ENCODE assay signal across 29 cellular contexts in genomic region chr1:208254376-208254775, GRCh38. TPM values are rescaled to one million over a fixed set of nuclear protein-coding genes. Genes with fewer than 3 reads are reported as not detected.
A peak's percentile ranks its signal among the peaks of the same experiment; 100 is the strongest.
DNase-seq lines count a peak whose midpoint lies in the region; ATAC-seq and TF ChIP-seq lines count a peak whose summit lies in the region.
"Had no signal": no experiment of that assay in that cellular context is flagged by ENCODE, and none has a peak within 500 bp of the region (broad histone marks: within the 10 kb centered on the region; RNA-seq: fewer than 3 reads in every experiment).

No MANE protein-coding gene starts in this region.

- H3K9me3 Mint-ChIP-seq in brain, result peaks cover 3 to 5% (median 5%) of the 10 kb centered on the region in 5 experiments
- no peaks in the 10 kb centered on the region for H3K9me3 Mint-ChIP-seq in CD4-positive, alpha-beta T cell
- H3K9me3 Mint-ChIP-seq: activated CD4-positive, alpha-beta T cell treated with anti-CD3 and anti-CD28 coated beads, Interleukin-2, amount 10 ng/mL, durations not matched to agents 24 days and 14 days; activated naive CD4-positive, alpha-beta T cell treated with anti-CD3 and anti-CD28 coated beads, Interleukin-2, amount 50 U/mL, for 72 hours; central memory CD8-positive, alpha-beta T cell; stimulated activated naive CD8-positive, alpha-beta T cell treated with anti-CD3 and anti-CD28 coated beads, Interleukin-15, amount 100 ng/mL, for 72 hours had no signal

- ATAC-seq in upper lobe of right lung, result no peak
- ATAC-seq in CD4-positive, alpha-beta T cell (ENCODE audit: poor library complexity), result no peak
- no peak for ATAC-seq in GM21529 (IDR thresholded peaks at IDR 0.05; ENCODE audit: unreplicated experiment)
- ATAC-seq: activated naive CD4-positive, alpha-beta T cell treated with anti-CD3 and anti-CD28 coated beads, Interleukin-2, amount 50 U/mL, for 72 hours; left lobe of liver; right cardiac atrium; stimulated activated naive CD8-positive, alpha-beta T cell treated with anti-CD3 and anti-CD28 coated beads, Interleukin-15, amount 100 ng/mL, for 72 hours; WTC11 had no signal

- no peak overlapping the region for H3K4me3 Mint-ChIP-seq in brain
- H3K4me3 Mint-ChIP-seq in CD4-positive, alpha-beta T cell, result no peak overlapping the region
- H3K4me3 Mint-ChIP-seq: activated CD4-positive, alpha-beta T cell treated with anti-CD3 and anti-CD28 coated beads, Interleukin-2, amount 10 ng/mL, durations not matched to agents 24 days and 14 days; CD4-positive, alpha-beta memory T cell; central memory CD8-positive, alpha-beta T cell; memory B cell; stimulated activated naive CD8-positive, alpha-beta T cell treated with anti-CD3 and anti-CD28 coated beads, Interleukin-15, amount 100 ng/mL, for 72 hours; WTC11 had no signal

- H3K9me3 ChIP-seq in upper lobe of right lung, result no peaks in the 10 kb centered on the region
- H3K9me3 ChIP-seq in CD4-positive, alpha-beta T cell (ENCODE audit: control insufficient read depth, low read length), result no peaks in the 10 kb centered on the region
- H3K9me3 ChIP-seq: vagina had no signal

- intact Hi-C loops in upper lobe of right lung (cut with DNase I), result no loop called here
- intact Hi-C loops in CD4-positive, alpha-beta T cell (cut with DNase I, micrococcal nuclease), result no loop called here

- H3K27ac ChIP-seq in upper lobe of right lung, result no peak overlapping the region
- H3K27ac ChIP-seq in CD4-positive, alpha-beta T cell (ENCODE audit: low read depth, low read length), result no peak overlapping the region
- H3K27ac ChIP-seq: vagina had no signal

- peaks cover 18% of the 10 kb centered on the region for H3K4me1 ChIP-seq in upper lobe of right lung
- H3K4me1 ChIP-seq: vagina had no signal

- DNase-seq in AG10803 (ENCODE audit: low read depth) (peak; percentile 84), M059J (ENCODE audit: low read depth) (peak; percentile 78), myocyte (ENCODE audit: low read depth) (peak; percentile 62), upper lobe of right lung (no peak), inferior parietal cortex (ENCODE audit: extremely low spot score) (no peak)
- no peak for DNase-seq in CD4-positive, alpha-beta T cell
- DNase-seq: activated CD4-positive, alpha-beta T cell treated with anti-CD3 and anti-CD28 coated beads, Interleukin-2, amount 10 ng/mL, durations not matched to agents 24 days and 14 days; activated effector memory CD4-positive, alpha-beta T cell treated with Interleukin-2 at 50 U/mL for 16 hours; AML-193; aorta; CD4-positive, alpha-beta memory T cell; Kasumi-1; NCI-H1436 treated with DMSO at 0.1 percent for 48 hours; NCI-H446; NCI-H82; posterior cingulate gyrus; right cardiac atrium; stimulated activated CD4-positive, alpha-beta T cell treated with anti-CD3 and anti-CD28 coated beads, Interleukin-12 subunit alpha, Interleukin-12 subunit beta, amount 100 ng/mL, for 4 hours; stimulated activated CD4-positive, alpha-beta T cell treated with anti-CD3 and anti-CD28 coated beads, Interleukin-2, amount 100 ng/mL, for 48 hours; stimulated activated naive CD8-positive, alpha-beta T cell treated with anti-CD3 and anti-CD28 coated beads, Interleukin-15, amount 100 ng/mL, for 72 hours; T1000 had no signal

- CTCF ChIA-PET in CD4-positive, alpha-beta T cell (lab: Charles Lee), result interaction anchor here (0.6 kb wide), 1 partner anchor 734 kb away, joined by 3 read pairs; no protein-coding TSS in a partner anchor

- H3K4me3 ChIP-seq in AG10803 (ENCODE audit: low read length) (no peak overlapping the region), upper lobe of right lung (no peak overlapping the region)
- H3K4me3 ChIP-seq: vagina had no signal

- no peaks in the 10 kb centered on the region for H3K36me3 ChIP-seq in upper lobe of right lung
- H3K36me3 ChIP-seq: vagina had no signal

- H3K27ac Mint-ChIP-seq in brain, result peak overlapping the region in 4 of 5 experiments; percentile 15 to 47 (median 45)
- H3K27ac Mint-ChIP-seq in CD4-positive, alpha-beta T cell, result no peak overlapping the region
- H3K27ac Mint-ChIP-seq: activated CD4-positive, alpha-beta T cell treated with anti-CD3 and anti-CD28 coated beads, Interleukin-2, amount 10 ng/mL, durations not matched to agents 24 days and 14 days; activated naive CD4-positive, alpha-beta T cell treated with anti-CD3 and anti-CD28 coated beads, Interleukin-2, amount 50 U/mL, for 72 hours; CD4-positive, alpha-beta memory T cell; memory B cell; stimulated activated naive CD8-positive, alpha-beta T cell treated with anti-CD3 and anti-CD28 coated beads, Interleukin-15, amount 100 ng/mL, for 72 hours; WTC11 had no signal

- H3K27me3 ChIP-seq in upper lobe of right lung, result no peaks in the 10 kb centered on the region
- H3K27me3 ChIP-seq in CD4-positive, alpha-beta T cell (ENCODE audit: control insufficient read depth, insufficient read depth, low read length), result peaks cover 14% of the 10 kb centered on the region
- H3K27me3 ChIP-seq: vagina had no signal

- TF ChIP-seq CTCF in AG10803 (conservative IDR thresholded peaks at IDR 0.05; ENCODE audit: low read length), result no peak
- no peak for TF ChIP-seq CTCF in brain (conservative IDR thresholded peaks at IDR 0.05)
- TF ChIP-seq CTCF in upper lobe of right lung (IDR thresholded peaks at IDR 0.05), result no peak
- TF ChIP-seq CTCF in CD4-positive, alpha-beta T cell (IDR thresholded peaks at IDR 0.05), result no peak

- peaks cover 5% of the 10 kb centered on the region for H3K27me3 Mint-ChIP-seq in brain
- H3K27me3 Mint-ChIP-seq in CD4-positive, alpha-beta T cell, result peaks cover 68% of the 10 kb centered on the region

- peaks cover 88% of the 10 kb centered on the region for H3K4me1 Mint-ChIP-seq in brain
- no peaks in the 10 kb centered on the region for H3K4me1 Mint-ChIP-seq in CD4-positive, alpha-beta T cell (ENCODE audit: low read depth)
- H3K4me1 Mint-ChIP-seq: activated CD4-positive, alpha-beta T cell treated with anti-CD3 and anti-CD28 coated beads, Interleukin-2, amount 10 ng/mL, durations not matched to agents 24 days and 14 days; CD4-positive, alpha-beta memory T cell; central memory CD8-positive, alpha-beta T cell; memory B cell; stimulated activated naive CD8-positive, alpha-beta T cell treated with anti-CD3 and anti-CD28 coated beads, Interleukin-15, amount 100 ng/mL, for 72 hours had no signal

- POLR2A ChIA-PET in CD4-positive, alpha-beta T cell (lab: Charles Lee), result no interaction called here

- peaks cover 1% of the 10 kb centered on the region for H3K36me3 Mint-ChIP-seq in brain
- no peaks in the 10 kb centered on the region for H3K36me3 Mint-ChIP-seq in CD4-positive, alpha-beta T cell (ENCODE audit: low read depth)
- H3K36me3 Mint-ChIP-seq: CD4-positive, alpha-beta memory T cell; memory B cell had no signal

RNA-seq across cellular contexts. Expression of gene PLXNA2, which starts 10.2 kb away (rescaled TPM):
- total RNA-seq in M059J (2014; rRNA removed; shearing (Covaris generic)), result 2.0 and 2.8 TPM in 2 replicates
- 5.7 TPM for polyA plus RNA-seq in brain (ENCODE audit: insufficient read depth, low read depth, low replicate concordance)
- total RNA-seq in myocyte (8.6 TPM in 2 replicates), upper lobe of right lung (98.5 TPM)
- 6.6 TPM for polyA plus RNA-seq in myocyte (2012)
- under 1 TPM; 0.75 to 0.77 TPM for total RNA-seq in CD4-positive, alpha-beta T cell
- total RNA-seq: activated CD4-positive, alpha-beta T cell treated with anti-CD3 and anti-CD28 coated beads, Interleukin-2, amount 10 ng/mL, durations not matched to agents 24 days and 14 days had no signal

Comparison
In these comparisons a context has a peak if more than half of its experiments do, and no peak if none do; other contexts are left out.
1. DNase-seq: peak in AG10803 (single experiment), M059J (single experiment) and myocyte (single experiment); none in upper lobe of right lung (single experiment), inferior parietal cortex (single experiment) and CD4-positive, alpha-beta T cell (0 of 10).
2. RNA of gene PLXNA2, which starts 10.2 kb away (total RNA-seq): 98.5 TPM in upper lobe of right lung (single experiment); 8.6 TPM in myocyte, 2.0 to 2.8 TPM in M059J and 0.75 to 0.77 TPM in CD4-positive, alpha-beta T cell; every median in the first group is over 10 times any median in the second.